ENCODE assay signal across 1 cellular context in genomic region chr1:19596065-19596718, GRCh38.
TF ChIP-seq lines count a peak whose summit lies in the region.

No MANE protein-coding gene starts in this region.

TF ChIP-seq in HepG2, 621 proteins besides CTCF, POLR2A, EP300 and RAD21 (continued from another document and continues in another):
- TF ChIP-seq MNT (IDR thresholded peaks at IDR 0.05) (no peak), SMAD3 (CRISPR knock-in tag; IDR thresholded peaks at IDR 0.05) (no peak), MAX (IDR thresholded peaks at IDR 0.05) (peak; percentile 4; the same call in 1 of the 2 replicates), PAX8 (CRISPR knock-in tag; IDR thresholded peaks at IDR 0.05; ENCODE audit: borderline replicate concordance) (no peak), ZBTB14 (CRISPR knock-in tag; IDR thresholded peaks at IDR 0.05) (no peak), ZEB1 (IDR thresholded peaks at IDR 0.05; ENCODE audit: insufficient replicate concordance, low read depth) (peak; percentile 53), POGZ (CRISPR knock-in tag; IDR thresholded peaks at IDR 0.05) (no peak), NONO (IDR thresholded peaks at IDR 0.05) (no peak), NONO (CRISPR knock-in tag; conservative IDR thresholded peaks at IDR 0.05) (peak; percentile 43; the same call in 1 of the 2 replicates), GFI1 (CRISPR knock-in tag; IDR thresholded peaks at IDR 0.05; ENCODE audit: borderline replicate concordance) (no peak; the same call in 1 of the 2 replicates), E2F2 (CRISPR knock-in tag; IDR thresholded peaks at IDR 0.05; ENCODE audit: borderline replicate concordance) (0 out of 2 replicates have a peak, but pooled peaks have one; percentile 13), NFIB (CRISPR knock-in tag; IDR thresholded peaks at IDR 0.05; ENCODE audit: borderline replicate concordance) (no peak), KDM4B (CRISPR knock-in tag; IDR thresholded peaks at IDR 0.05) (no peak), ZNF138 (CRISPR knock-in tag; IDR thresholded peaks at IDR 0.05; ENCODE audit: low read depth) (no peak), ISX (CRISPR knock-in tag; conservative IDR thresholded peaks at IDR 0.05) (no peak), NFE2L2 (IDR thresholded peaks at IDR 0.05; ENCODE audit: low read length) (no peak), ARNT2 (CRISPR knock-in tag; IDR thresholded peaks at IDR 0.05; ENCODE audit: low read depth) (no peak), SOX13 (IDR thresholded peaks at IDR 0.05) (no peak), SOX13 (CRISPR knock-in tag; conservative IDR thresholded peaks at IDR 0.05 in 1 of 2, IDR thresholded peaks at IDR 0.05 in 1 of 2) (no peak), ZNF18 (CRISPR knock-in tag; IDR thresholded peaks at IDR 0.05; ENCODE audit: insufficient replicate concordance) (no peak), ZNF790 (CRISPR knock-in tag; IDR thresholded peaks at IDR 0.05; ENCODE audit: borderline replicate concordance) (no peak), MED1 (CRISPR knock-in tag; IDR thresholded peaks at IDR 0.05) (no peak), REPIN1 (CRISPR knock-in tag; IDR thresholded peaks at IDR 0.05; ENCODE audit: borderline replicate concordance, low read depth) (no peak), GZF1 (CRISPR knock-in tag; IDR thresholded peaks at IDR 0.05) (no peak), ZNF737 (CRISPR knock-in tag; IDR thresholded peaks at IDR 0.05; ENCODE audit: borderline replicate concordance) (no peak), NKX3-1 (CRISPR knock-in tag; IDR thresholded peaks at IDR 0.05) (peak; percentile 35; the same call in 1 of the 2 replicates), HNF1B (CRISPR knock-in tag; IDR thresholded peaks at IDR 0.05) (peak; percentile 14; the same call in 1 of the 2 replicates), REXO4 (CRISPR knock-in tag; IDR thresholded peaks at IDR 0.05; ENCODE audit: borderline replicate concordance) (no peak), TGIF2 (CRISPR knock-in tag; IDR thresholded peaks at IDR 0.05) (peak; percentile 30; the same call in 1 of the 2 replicates), RARA (CRISPR knock-in tag; IDR thresholded peaks at IDR 0.05) (no peak), ZNF326 (CRISPR knock-in tag; IDR thresholded peaks at IDR 0.05; ENCODE audit: borderline replicate concordance) (no peak), RELA (CRISPR knock-in tag; IDR thresholded peaks at IDR 0.05) (no peak), ZNF101 (CRISPR knock-in tag; IDR thresholded peaks at IDR 0.05; ENCODE audit: borderline replicate concordance, low read depth) (no peak), ZNF3 (CRISPR knock-in tag; IDR thresholded peaks at IDR 0.05) (no peak), ZNF563 (CRISPR knock-in tag; IDR thresholded peaks at IDR 0.05) (no peak), TBX3 (IDR thresholded peaks at IDR 0.05; ENCODE audit: borderline replicate concordance) (no peak), MAFG (CRISPR knock-in tag; IDR thresholded peaks at IDR 0.05) (no peak), MYPOP (CRISPR knock-in tag; IDR thresholded peaks at IDR 0.05) (0 out of 2 replicates have a peak, but pooled peaks have one; percentile 12), ZNF431 (CRISPR knock-in tag; IDR thresholded peaks at IDR 0.05; ENCODE audit: borderline replicate concordance, low read depth) (0 out of 2 replicates have a peak, but pooled peaks have one; percentile 62), ZNF264 (CRISPR knock-in tag; IDR thresholded peaks at IDR 0.05) (0 out of 2 replicates have a peak, but pooled peaks have one; percentile 40), ZNF569 (CRISPR knock-in tag; IDR thresholded peaks at IDR 0.05; ENCODE audit: borderline replicate concordance) (no peak), ZNF777 (CRISPR knock-in tag; IDR thresholded peaks at IDR 0.05) (no peak; the same call in 1 of the 2 replicates), ZNF224 (CRISPR knock-in tag; IDR thresholded peaks at IDR 0.05) (no peak), CBX5 (CRISPR knock-in tag; IDR thresholded peaks at IDR 0.05; ENCODE audit: borderline replicate concordance) (no peak), BRCA1 (CRISPR knock-in tag; IDR thresholded peaks at IDR 0.05) (no peak), ZNF232 (CRISPR knock-in tag; IDR thresholded peaks at IDR 0.05; ENCODE audit: borderline replicate concordance) (no peak), MTF1 (CRISPR knock-in tag; IDR thresholded peaks at IDR 0.05) (no peak), MYNN (CRISPR knock-in tag; IDR thresholded peaks at IDR 0.05; ENCODE audit: low read depth) (no peak), USF2 (IDR thresholded peaks at IDR 0.05; ENCODE audit: low read depth, low read length) (no peak), USF2 (CRISPR knock-in tag; IDR thresholded peaks at IDR 0.05; ENCODE audit: borderline replicate concordance) (no peak), ZNF619 (CRISPR knock-in tag; IDR thresholded peaks at IDR 0.05) (0 out of 2 replicates have a peak, but pooled peaks have one; percentile 12), BHLHE40 (IDR thresholded peaks at IDR 0.05; ENCODE audit: low read length) (peak; percentile 43), ETV5 (CRISPR knock-in tag; IDR thresholded peaks at IDR 0.05; ENCODE audit: borderline replicate concordance) (no peak), ZNF543 (CRISPR knock-in tag; IDR thresholded peaks at IDR 0.05) (no peak), MXD1 (CRISPR knock-in tag; IDR thresholded peaks at IDR 0.05) (no peak), HNF4G (IDR thresholded peaks at IDR 0.05; ENCODE audit: borderline replicate concordance, low read depth, low read length) (peak; percentile 19; the same call in 1 of the 2 replicates), HNF4G (CRISPR knock-in tag; IDR thresholded peaks at IDR 0.05; ENCODE audit: borderline replicate concordance, low read depth) (no peak), ZNF772 (CRISPR knock-in tag; IDR thresholded peaks at IDR 0.05) (0 out of 2 replicates have a peak, but pooled peaks have one; percentile 1), TARDBP (CRISPR knock-in tag; IDR thresholded peaks at IDR 0.05) (no peak), U2AF1 (optimal IDR thresholded peaks at IDR 0.05; ENCODE audit: low read depth, low read length) (no peak)
- TF ChIP-seq, protein P1, sequence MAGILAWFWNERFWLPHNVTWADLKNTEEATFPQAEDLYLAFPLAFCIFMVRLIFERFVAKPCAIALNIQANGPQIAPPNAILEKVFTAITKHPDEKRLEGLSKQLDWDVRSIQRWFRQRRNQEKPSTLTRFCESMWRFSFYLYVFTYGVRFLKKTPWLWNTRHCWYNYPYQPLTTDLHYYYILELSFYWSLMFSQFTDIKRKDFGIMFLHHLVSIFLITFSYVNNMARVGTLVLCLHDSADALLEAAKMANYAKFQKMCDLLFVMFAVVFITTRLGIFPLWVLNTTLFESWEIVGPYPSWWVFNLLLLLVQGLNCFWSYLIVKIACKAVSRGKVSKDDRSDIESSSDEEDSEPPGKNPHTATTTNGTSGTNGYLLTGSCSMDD (CRISPR knock-in tag; IDR thresholded peaks at IDR 0.05), result no peak
- TF ChIP-seq, protein P2, sequence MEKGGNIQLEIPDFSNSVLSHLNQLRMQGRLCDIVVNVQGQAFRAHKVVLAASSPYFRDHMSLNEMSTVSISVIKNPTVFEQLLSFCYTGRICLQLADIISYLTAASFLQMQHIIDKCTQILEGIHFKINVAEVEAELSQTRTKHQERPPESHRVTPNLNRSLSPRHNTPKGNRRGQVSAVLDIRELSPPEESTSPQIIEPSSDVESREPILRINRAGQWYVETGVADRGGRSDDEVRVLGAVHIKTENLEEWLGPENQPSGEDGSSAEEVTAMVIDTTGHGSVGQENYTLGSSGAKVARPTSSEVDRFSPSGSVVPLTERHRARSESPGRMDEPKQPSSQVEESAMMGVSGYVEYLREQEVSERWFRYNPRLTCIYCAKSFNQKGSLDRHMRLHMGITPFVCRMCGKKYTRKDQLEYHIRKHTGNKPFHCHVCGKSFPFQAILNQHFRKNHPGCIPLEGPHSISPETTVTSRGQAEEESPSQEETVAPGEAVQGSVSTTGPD (CRISPR knock-in tag; IDR thresholded peaks at IDR 0.05), result no peak
